ENCODE assay signal across 12 cellular contexts in genomic region chr3:71132995-71133730, GRCh38.
DNase-seq lines count a peak whose midpoint lies in the region; ATAC-seq, FAIRE-seq and TF ChIP-seq lines count a peak whose summit lies in the region.
"Had no signal": no experiment of that assay in that cellular context is flagged by ENCODE, and none has a peak within 500 bp of the region (broad histone marks: within the 10 kb centered on the region; RNA-seq: fewer than 3 reads in every experiment).

No MANE protein-coding gene starts in this region.

- POLR2A ChIA-PET in HepG2 (lab: Yijun Ruan, JAX): interaction anchor here (1.6 kb wide), 1 partner anchor 22 kb away, joined by 3 read pairs; no protein-coding TSS in a partner anchor

- TF ChIP-seq EP300 in HepG2 (IDR thresholded peaks at IDR 0.05; ENCODE audit: low read depth in 2 of 2, low read length in 2 of 2) (peak in 1 of 2 experiments; percentile 46; a peak in 1 of 4 replicates), HepG2 (CRISPR knock-in tag; IDR thresholded peaks at IDR 0.05; ENCODE audit: borderline replicate concordance) (no peak)

- peak; percentile 4 for FAIRE-seq in HepG2 (lab: Jason Lieb, UNC)
- FAIRE-seq: H1 had no signal

- peaks cover 78% of the 10 kb centered on the region for H3K4me1 ChIP-seq in HepG2 (ENCODE audit: insufficient read depth, low read length)

- no peak; the same call in 2 of the 3 replicates for ATAC-seq in HepG2
- ATAC-seq: heart right ventricle had no signal

- H3K4me2 ChIP-seq in HepG2 (ENCODE audit: low read depth, low read length): peak overlapping the region; percentile 52

- no peak for TF ChIP-seq RAD21 in HepG2 (CRISPR knock-in tag; IDR thresholded peaks at IDR 0.05)

- no peak overlapping the region for H2AFZ ChIP-seq in HepG2 (ENCODE audit: low read length)

- no peak overlapping the region for H3K9ac ChIP-seq in HepG2 (ENCODE audit: insufficient read depth, low read depth, low read length)

- H3K79me2 ChIP-seq in HepG2 (ENCODE audit: insufficient read depth, low read length): no peaks in the 10 kb centered on the region

- no peak for TF ChIP-seq POLR2A in HepG2 (IDR thresholded peaks at IDR 0.05; ENCODE audit: insufficient read depth in 1 of 2, low read depth in 2 of 2, low read length in 2 of 2)

- in situ Hi-C loops in HepG2 (cut with HindIII; ENCODE audit: extremely low pct_ligation_motif_present, low pct_unique_long_range_greater_than_20kb): no loop called here
- in situ Hi-C loops in G401 (cut with HindIII; ENCODE audit: low sequenced_read_pairs): no loop called here

- WGBS in HepG2 (ENCODE audit: low lambda C conversion rate): 48% methylated on average over 8 of the region's 8 CpGs

- BruUV-seq in HepG2 (replicated peaks; lab: Mats Ljungman, UMichigan): no TSS peak

- DNase-seq in DMS79 (lab: John Stamatoyannopoulos, UW) (peak; percentile 39), HepG2 (ENCODE audit: low spot score) (no peak), superior temporal gyrus (ENCODE audit: extremely low spot score) (no peak), RKO (ENCODE audit: low spot score) (no peak), G401 (ENCODE audit: low spot score) (no peak)
- no peak for DNase-seq in activated CD8-positive, alpha-beta memory T cell treated with anti-CD3 and anti-CD28 coated beads, Interleukin-2, amount 50 U/mL, for 4 hours
- DNase-seq: DND-41; heart right ventricle; stimulated activated CD4-positive, alpha-beta T cell treated with anti-CD3 and anti-CD28 coated beads, Interleukin-2, amount 100 ng/mL, for 48 hours had no signal

- intact Hi-C loops in HepG2 (cut with micrococcal nuclease; ENCODE audit: unreplicated experiment): no loop called here

- peak overlapping the region; percentile 95 for H3K27ac ChIP-seq in 22Rv1
- H3K27ac ChIP-seq in HepG2 (ENCODE audit: extremely low read length, insufficient read depth, low read length): peak overlapping the region; percentile 45

- no peaks in the 10 kb centered on the region for H3K36me3 ChIP-seq in HepG2 (replicated peaks in 1 of 2; ENCODE audit: control insufficient read depth in 1 of 2, insufficient read depth in 2 of 2, low read length in 2 of 2)
- H3K36me3 ChIP-seq: heart right ventricle had no signal

- no peaks in the 10 kb centered on the region for H4K20me1 ChIP-seq in HepG2 (ENCODE audit: insufficient read depth, low read length)

- no peak for TF ChIP-seq CTCF in 22Rv1 (IDR thresholded peaks at IDR 0.05)
- TF ChIP-seq CTCF in HepG2 (CRISPR knock-in tag; IDR thresholded peaks at IDR 0.05): no peak

- H3K9me3 ChIP-seq in HepG2 (ENCODE audit: low read length): no peaks in the 10 kb centered on the region
- H3K9me3 ChIP-seq: heart right ventricle had no signal

- no peaks in the 10 kb centered on the region for H3K27me3 ChIP-seq in HepG2 (ENCODE audit: control insufficient read depth in 1 of 2, insufficient read depth in 2 of 2, low read length in 2 of 2)
- H3K27me3 ChIP-seq: heart right ventricle had no signal

- CTCF ChIA-PET in HepG2 (lab: Yijun Ruan, JAX; ENCODE audit: low intra/inter-chr PET ratio, low total read pairs): no interaction called here

- no peak overlapping the region; a peak in 1 of 6 replicates for H3K4me3 ChIP-seq in HepG2 (replicated peaks in 1 of 3; ENCODE audit: insufficient read depth in 1 of 3, low read depth in 2 of 3, low read length in 3 of 3)
- H3K4me3 ChIP-seq: heart right ventricle had no signal

TF ChIP-seq in PFSK-1, 5 proteins besides CTCF, POLR2A, EP300 and RAD21:
- TF ChIP-seq POLR2AphosphoS5 (IDR thresholded peaks at IDR 0.05; ENCODE audit: low read depth, low read length) (no peak), FOXP2 (optimal IDR thresholded peaks at IDR 0.05; ENCODE audit: borderline replicate concordance, extremely low read depth, extremely low read length, insufficient read depth) (peak; percentile 34), REST (IDR thresholded peaks at IDR 0.05; ENCODE audit: insufficient read depth in 1 of 2, low read depth in 2 of 2, low read length in 2 of 2) (0 out of 4 replicates have a peak, but pooled peaks of 1 of the 2 experiments have one; percentile 35), SIN3A (IDR thresholded peaks at IDR 0.05; ENCODE audit: borderline replicate concordance, insufficient read depth, low read length) (no peak)

TF ChIP-seq in HepG2, 621 proteins besides CTCF, POLR2A, EP300 and RAD21 (continues in another document):
- TF ChIP-seq SUZ12 (IDR thresholded peaks at IDR 0.05; ENCODE audit: low read depth, low read length) (no peak), ZNF75D (CRISPR knock-in tag; IDR thresholded peaks at IDR 0.05; ENCODE audit: borderline replicate concordance) (no peak), TBX2 (CRISPR knock-in tag; IDR thresholded peaks at IDR 0.05; ENCODE audit: borderline replicate concordance) (peak; percentile 65; the same call in 1 of the 2 replicates), PBX2 (CRISPR knock-in tag; IDR thresholded peaks at IDR 0.05) (no peak), CSRNP2 (CRISPR knock-in tag; conservative IDR thresholded peaks at IDR 0.05; ENCODE audit: low read depth) (no peak), ATRX (CRISPR knock-in tag; IDR thresholded peaks at IDR 0.05; ENCODE audit: borderline replicate concordance) (no peak), HIC2 (CRISPR knock-in tag; IDR thresholded peaks at IDR 0.05; ENCODE audit: low read depth) (no peak), PHF20 (CRISPR knock-in tag; IDR thresholded peaks at IDR 0.05) (no peak), PRMT3 (CRISPR knock-in tag; IDR thresholded peaks at IDR 0.05; ENCODE audit: borderline replicate concordance, low read depth) (no peak), TMF1 (CRISPR knock-in tag; IDR thresholded peaks at IDR 0.05; ENCODE audit: low read depth) (no peak), TCF7 (IDR thresholded peaks at IDR 0.05; ENCODE audit: low read depth) (no peak), RBAK (CRISPR knock-in tag; IDR thresholded peaks at IDR 0.05) (no peak), ZNF230 (CRISPR knock-in tag; IDR thresholded peaks at IDR 0.05) (no peak), ZFYVE20 (CRISPR knock-in tag; IDR thresholded peaks at IDR 0.05; ENCODE audit: borderline replicate concordance, low read depth) (no peak), MTF1 (CRISPR knock-in tag; IDR thresholded peaks at IDR 0.05) (no peak), FOXA1 (IDR thresholded peaks at IDR 0.05) (no peak), FOXA1 (CRISPR knock-in tag; IDR thresholded peaks at IDR 0.05) (0 out of 2 replicates have a peak, but pooled peaks have one; percentile 37), KDM6A (CRISPR knock-in tag; IDR thresholded peaks at IDR 0.05; ENCODE audit: low read depth) (no peak), DRAP1 (CRISPR knock-in tag; IDR thresholded peaks at IDR 0.05) (0 out of 2 replicates have a peak, but pooled peaks have one; percentile 16), ZNF264 (CRISPR knock-in tag; IDR thresholded peaks at IDR 0.05) (no peak), SMAD3 (CRISPR knock-in tag; IDR thresholded peaks at IDR 0.05) (no peak), MTA3 (CRISPR knock-in tag; IDR thresholded peaks at IDR 0.05) (no peak), THAP11 (CRISPR knock-in tag; IDR thresholded peaks at IDR 0.05) (peak; percentile 38; the same call in 1 of the 2 replicates), ZFP41 (CRISPR knock-in tag; IDR thresholded peaks at IDR 0.05; ENCODE audit: borderline replicate concordance) (no peak), ZNF468 (CRISPR knock-in tag; IDR thresholded peaks at IDR 0.05) (no peak), ZKSCAN8 (CRISPR knock-in tag; IDR thresholded peaks at IDR 0.05; ENCODE audit: borderline replicate concordance) (no peak), FOXA3 (CRISPR knock-in tag; IDR thresholded peaks at IDR 0.05) (peak; percentile 68), NAIF1 (CRISPR knock-in tag; IDR thresholded peaks at IDR 0.05; ENCODE audit: borderline replicate concordance) (no peak), ZNF510 (CRISPR knock-in tag; IDR thresholded peaks at IDR 0.05; ENCODE audit: low read depth) (no peak)
